19 cellular contexts compared by ENCODE assay signal in the genomic region with DNA sequence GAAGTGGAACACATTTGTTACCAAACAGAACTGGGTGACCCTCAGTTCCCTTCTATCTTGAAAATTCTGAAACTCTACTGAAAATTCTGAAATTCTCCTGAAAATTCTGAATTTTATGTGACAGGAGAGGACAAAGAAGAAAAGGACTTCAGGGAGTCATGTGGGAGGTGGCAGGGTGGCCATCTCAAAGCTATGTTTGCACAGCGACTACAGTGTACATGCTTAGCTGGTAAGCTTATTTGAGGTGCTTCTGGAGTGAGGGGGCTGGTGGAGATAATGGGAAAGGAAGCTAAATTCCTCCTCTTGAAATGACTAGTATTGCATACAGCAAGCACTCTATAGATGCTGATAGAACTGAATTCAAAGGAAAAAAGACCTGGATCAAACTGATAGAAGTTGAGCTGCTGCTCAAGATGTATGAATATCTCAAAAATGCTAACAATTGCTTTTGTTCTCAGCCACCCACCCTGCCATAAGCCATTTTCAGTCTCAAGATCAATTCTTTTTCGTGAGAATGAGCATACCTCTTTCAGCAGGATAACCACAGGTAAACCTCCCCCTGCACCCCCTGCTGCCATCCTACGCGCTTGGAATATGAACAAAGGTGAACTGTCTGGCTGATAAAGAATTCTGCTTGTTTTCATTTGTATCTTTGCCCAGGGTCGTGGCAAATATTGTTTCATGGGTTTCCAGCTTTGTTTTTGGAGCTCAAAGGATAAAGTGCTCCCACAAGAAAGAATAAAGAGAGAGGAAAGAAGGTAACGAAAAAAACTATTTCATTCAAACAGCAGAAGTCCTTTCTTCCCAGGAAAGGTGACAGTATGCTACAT. TPM values are rescaled to one million over a fixed set of nuclear protein-coding genes. Genes with fewer than 3 reads are reported as not detected.
DNase-seq lines count a peak whose midpoint lies in the region; ATAC-seq and TF ChIP-seq lines count a peak whose summit lies in the region.
"Had no signal": no experiment of that assay in that cellular context is flagged by ENCODE, and none has a peak within 500 bp of the region (broad histone marks: within the 10 kb centered on the region; RNA-seq: fewer than 3 reads in every experiment).

No MANE protein-coding gene starts in this region.

- no peak overlapping the region for H3K4me3 ChIP-seq in CD8-positive, alpha-beta memory T cell (ENCODE audit: low read length)
- H3K4me3 ChIP-seq in astrocyte of the cerebellum (ENCODE audit: low read depth, low read length) (no peak overlapping the region), parathyroid adenoma (ENCODE audit: low read depth, low read length) (no peak overlapping the region), dorsolateral prefrontal cortex (no peak overlapping the region)
- H3K4me3 ChIP-seq: GM23248 had no signal

- H3K79me2 ChIP-seq in parathyroid adenoma = peaks cover 24% of the 10 kb centered on the region

- peaks cover 81% of the 10 kb centered on the region for H3K4me1 Mint-ChIP-seq in activated naive CD4-positive, alpha-beta T cell treated with anti-CD3 and anti-CD28 coated beads, Interleukin-2, amount 50 U/mL, for 24 hours
- peaks cover 54 to 80% (median 77%) of the 10 kb centered on the region in 3 donors for H3K4me1 Mint-ChIP-seq in CD8-positive, alpha-beta memory T cell

- peaks cover 45% of the 10 kb centered on the region for H3K4me1 ChIP-seq in CD8-positive, alpha-beta memory T cell (ENCODE audit: insufficient read depth, low read length)
- H3K4me1 ChIP-seq in parathyroid adenoma = peaks cover 28% of the 10 kb centered on the region

- H3K36me3 Mint-ChIP-seq in activated naive CD4-positive, alpha-beta T cell treated with anti-CD3 and anti-CD28 coated beads, Interleukin-2, amount 50 U/mL, for 24 hours = peaks cover 2% of the 10 kb centered on the region
- peaks cover 0 to 3% (median 0%) of the 10 kb centered on the region in 3 donors for H3K36me3 Mint-ChIP-seq in CD8-positive, alpha-beta memory T cell

- H3K27ac Mint-ChIP-seq in activated naive CD4-positive, alpha-beta T cell treated with anti-CD3 and anti-CD28 coated beads, Interleukin-2, amount 50 U/mL, for 24 hours = peak overlapping the region; percentile 73
- H3K27ac Mint-ChIP-seq in CD8-positive, alpha-beta memory T cell = peak overlapping the region in 5 of 8 donors; percentile 47 to 66 (median 52)

- ATAC-seq in HG02970 (IDR thresholded peaks at IDR 0.05; ENCODE audit: low FRiP score, unreplicated experiment) = no peak
- ATAC-seq: SK-N-SH treated with all-trans-retinoic acid at 6 μM for 48 hours had no signal

- H3K27me3 ChIP-seq in CD8-positive, alpha-beta memory T cell (ENCODE audit: insufficient read depth, low read length, poor library complexity, severe bottlenecking) = no peaks in the 10 kb centered on the region
- H3K27me3 ChIP-seq in parathyroid adenoma (ENCODE audit: control insufficient read depth, insufficient read depth, low read length) (no peaks in the 10 kb centered on the region), dorsolateral prefrontal cortex (no peaks in the 10 kb centered on the region)

- H3K9me3 ChIP-seq in CD8-positive, alpha-beta memory T cell (ENCODE audit: low read length) = no peaks in the 10 kb centered on the region
- no peaks in the 10 kb centered on the region for H3K9me3 ChIP-seq in parathyroid adenoma (ENCODE audit: control insufficient read depth, low read length)

- DNase-seq in activated naive CD4-positive, alpha-beta T cell (lab: John Stamatoyannopoulos, UW) = no peak
- DNase-seq in CD8-positive, alpha-beta memory T cell = no peak
- DNase-seq in astrocyte of the cerebellum (ENCODE audit: low read depth) (peak; percentile 28), dorsolateral prefrontal cortex (no peak), NCI-H1092 (lab: John Stamatoyannopoulos, UW) (no peak)
- DNase-seq: DND-41, HCEC 1CT, NCI-H1048, NCI-H1694, NCI-H2227 treated with DMSO at 0.1 percent for 48 hours, NCI-H526 treated with DMSO at 0.1 percent for 48 hours, OCI-M1 had no signal

- TF ChIP-seq CTCF in astrocyte of the cerebellum (IDR thresholded peaks at IDR 0.05; ENCODE audit: low read depth, low read length, missing control alignments) (no peak), parathyroid adenoma (IDR thresholded peaks at IDR 0.05) (no peak), dorsolateral prefrontal cortex (IDR thresholded peaks at IDR 0.05 in 54 of 56, conservative IDR thresholded peaks at IDR 0.05 in 2 of 56; ENCODE audit: low read depth in 1 of 56, partially characterized antibody in 56 of 56) (no peak)

- H3K4me3 Mint-ChIP-seq in activated naive CD4-positive, alpha-beta T cell treated with anti-CD3 and anti-CD28 coated beads, Interleukin-2, amount 50 U/mL, for 24 hours = no peak overlapping the region
- no peak overlapping the region for H3K4me3 Mint-ChIP-seq in CD8-positive, alpha-beta memory T cell

- intact Hi-C loops in dorsolateral prefrontal cortex (cut with DNase I) = no loop called here

- H3K9ac ChIP-seq in parathyroid adenoma = no peak overlapping the region
- H3K9ac ChIP-seq: GM23248, KMS-11 had no signal

- no peaks in the 10 kb centered on the region for H3K9me3 Mint-ChIP-seq in activated naive CD4-positive, alpha-beta T cell treated with anti-CD3 and anti-CD28 coated beads, Interleukin-2, amount 50 U/mL, for 24 hours
- no peaks in the 10 kb centered on the region for H3K9me3 Mint-ChIP-seq in CD8-positive, alpha-beta memory T cell

- no peaks in the 10 kb centered on the region for H3K27me3 Mint-ChIP-seq in activated naive CD4-positive, alpha-beta T cell treated with anti-CD3 and anti-CD28 coated beads, Interleukin-2, amount 50 U/mL, for 24 hours
- peaks cover 0 to 1% of the 10 kb centered on the region in 2 donors for H3K27me3 Mint-ChIP-seq in CD8-positive, alpha-beta memory T cell

- H3K27ac ChIP-seq in CD8-positive, alpha-beta memory T cell (ENCODE audit: low read depth, low read length) = no peak overlapping the region
- no peak overlapping the region for H3K27ac ChIP-seq in parathyroid adenoma
- H3K27ac ChIP-seq in dorsolateral prefrontal cortex = no peak overlapping the region
- H3K27ac ChIP-seq: C4-2B, GM23248, KMS-11 had no signal

- no peaks in the 10 kb centered on the region for H3K36me3 ChIP-seq in CD8-positive, alpha-beta memory T cell (ENCODE audit: insufficient read depth, low read length)
- H3K36me3 ChIP-seq in parathyroid adenoma (ENCODE audit: control insufficient read depth, insufficient read depth, low read length) = no peaks in the 10 kb centered on the region

- H3K4me2 ChIP-seq in parathyroid adenoma (ENCODE audit: low read length) = no peak overlapping the region
- H3K4me2 ChIP-seq: KMS-11 had no signal

- in situ Hi-C loops in astrocyte of the cerebellum (cut with HindIII; ENCODE audit: low sequenced_read_pairs) = no loop called here

- POLR2A ChIA-PET in CD8-positive, alpha-beta memory T cell (lab: Charles Lee) = no interaction called here

- CTCF ChIA-PET in CD8-positive, alpha-beta memory T cell (lab: Charles Lee) = interaction anchor here (0.9 to 1.8 kb wide), 8 partner anchors 13 to 177 kb away, joined by 3 to 5 read pairs (median 4); partner anchors contain the start of gene ARHGEF3

- peak overlapping the region; percentile 17 for H2AFZ ChIP-seq in parathyroid adenoma
- H2AFZ ChIP-seq: GM23248 had no signal

RNA-seq across cellular contexts. Expression of gene ARHGEF3, which starts 16.6 kb away (rescaled TPM):
- total RNA-seq in CD8-positive, alpha-beta memory T cell = 10 to 100 TPM; 55.1 to 56.6 TPM
- polyA plus RNA-seq in CD8-positive, alpha-beta memory T cell = 110 TPM
- 10 to 100 TPM; 20.5 to 88.5 (median 62.5) TPM for total RNA-seq in dorsolateral prefrontal cortex
